1 cellular context compared by ENCODE assay signal in the genomic region with DNA sequence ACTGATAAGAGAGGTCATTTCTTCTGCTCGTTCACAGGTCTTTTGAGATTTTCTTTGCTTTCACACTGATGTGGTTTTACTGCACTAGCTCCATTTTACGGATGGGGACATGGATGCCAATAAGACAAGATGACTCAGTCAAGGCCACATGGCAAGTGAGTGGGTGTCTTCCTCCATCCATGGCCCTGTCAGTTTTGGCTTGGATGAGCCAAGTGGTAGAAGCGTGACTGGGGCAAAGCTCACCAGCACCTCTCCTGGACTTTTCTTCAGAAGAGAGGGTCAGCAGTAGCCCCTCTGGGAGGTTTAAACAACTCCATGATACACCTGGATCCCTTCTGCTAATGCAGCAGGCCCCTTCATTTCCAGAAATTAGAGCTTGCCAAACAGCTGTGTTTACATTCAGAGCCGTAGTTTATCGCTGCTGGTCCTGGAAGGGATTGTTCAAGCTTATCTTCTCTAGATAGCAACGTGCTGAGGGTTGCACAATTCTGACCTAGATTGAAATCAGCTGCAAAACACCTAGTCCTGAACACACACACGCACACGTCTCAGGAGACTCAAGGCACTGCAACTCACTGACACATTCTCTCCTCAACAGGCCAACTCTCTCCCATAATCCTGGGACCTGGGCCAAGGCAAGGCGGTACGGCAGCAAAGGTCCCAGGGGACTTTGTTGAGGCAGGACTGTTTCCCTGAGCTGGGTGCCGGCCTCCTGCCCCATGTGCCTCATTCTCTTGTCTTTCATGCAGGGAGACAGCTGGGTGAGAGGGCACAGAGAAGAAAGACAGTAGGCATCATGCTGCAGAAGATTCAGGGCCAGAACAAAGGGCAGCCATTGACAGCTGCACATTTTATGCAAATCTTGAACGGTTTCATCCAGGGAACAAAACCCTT.
A peak's percentile ranks its signal among the peaks of the same experiment; 100 is the strongest.
TF ChIP-seq lines count a peak whose summit lies in the region.

No MANE protein-coding gene starts in this region.

TF ChIP-seq in K562, 482 proteins besides CTCF, POLR2A, EP300 and RAD21 (continued from another document):
- TF ChIP-seq, protein P1, sequence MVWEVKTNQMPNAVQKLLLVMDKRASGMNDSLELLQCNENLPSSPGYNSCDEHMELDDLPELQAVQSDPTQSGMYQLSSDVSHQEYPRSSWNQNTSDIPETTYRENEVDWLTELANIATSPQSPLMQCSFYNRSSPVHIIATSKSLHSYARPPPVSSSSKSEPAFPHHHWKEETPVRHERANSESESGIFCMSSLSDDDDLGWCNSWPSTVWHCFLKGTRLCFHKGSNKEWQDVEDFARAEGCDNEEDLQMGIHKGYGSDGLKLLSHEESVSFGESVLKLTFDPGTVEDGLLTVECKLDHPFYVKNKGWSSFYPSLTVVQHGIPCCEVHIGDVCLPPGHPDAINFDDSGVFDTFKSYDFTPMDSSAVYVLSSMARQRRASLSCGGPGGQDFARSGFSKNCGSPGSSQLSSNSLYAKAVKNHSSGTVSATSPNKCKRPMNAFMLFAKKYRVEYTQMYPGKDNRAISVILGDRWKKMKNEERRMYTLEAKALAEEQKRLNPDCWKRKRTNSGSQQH (CRISPR knock-in tag; IDR thresholded peaks at IDR 0.05), result no peak
- TF ChIP-seq DACH1 (IDR thresholded peaks at IDR 0.05; ENCODE audit: partially characterized antibody) (peak; percentile 42), ZNF316 (IDR thresholded peaks at IDR 0.05) (peak; percentile 55), ZBTB7A (IDR thresholded peaks at IDR 0.05; ENCODE audit: borderline replicate concordance, control insufficient read depth, low read depth, low read length) (no peak), NFIX (CRISPR knock-in tag; IDR thresholded peaks at IDR 0.05; ENCODE audit: low read depth) (no peak), HDAC2 (IDR thresholded peaks at IDR 0.05) (no peak), FOXA3 (CRISPR knock-in tag; conservative IDR thresholded peaks at IDR 0.05 in 1 of 2, IDR thresholded peaks at IDR 0.05 in 1 of 2) (peak; percentile 94 to 99; a peak in 3 of 4 replicates), XRCC5 (IDR thresholded peaks at IDR 0.05; ENCODE audit: low read depth, low read length) (no peak), SREBF2 (CRISPR knock-in tag; IDR thresholded peaks at IDR 0.05) (no peak), POLR3A (IDR thresholded peaks at IDR 0.05; ENCODE audit: borderline replicate concordance, extremely low read depth, insufficient read depth, insufficient read length) (no peak), MYNN (IDR thresholded peaks at IDR 0.05) (peak; percentile 64; the same call in 1 of the 2 replicates), MYNN (CRISPR knock-in tag; IDR thresholded peaks at IDR 0.05) (no peak), KHSRP (IDR thresholded peaks at IDR 0.05) (no peak), POLR2AphosphoS5 (IDR thresholded peaks at IDR 0.05; ENCODE audit: control insufficient read depth, insufficient read depth, low read depth, low read length) (peak; percentile 40; the same call in 1 of the 2 replicates), ZNF77 (CRISPR knock-in tag; IDR thresholded peaks at IDR 0.05) (no peak), TCF7 (IDR thresholded peaks at IDR 0.05; ENCODE audit: borderline replicate concordance) (no peak), BRF1 (IDR thresholded peaks at IDR 0.05; ENCODE audit: borderline replicate concordance, extremely low read depth, insufficient read length) (no peak), ZNF778 (CRISPR knock-in tag; IDR thresholded peaks at IDR 0.05) (no peak)
- TF ChIP-seq, protein P2, sequence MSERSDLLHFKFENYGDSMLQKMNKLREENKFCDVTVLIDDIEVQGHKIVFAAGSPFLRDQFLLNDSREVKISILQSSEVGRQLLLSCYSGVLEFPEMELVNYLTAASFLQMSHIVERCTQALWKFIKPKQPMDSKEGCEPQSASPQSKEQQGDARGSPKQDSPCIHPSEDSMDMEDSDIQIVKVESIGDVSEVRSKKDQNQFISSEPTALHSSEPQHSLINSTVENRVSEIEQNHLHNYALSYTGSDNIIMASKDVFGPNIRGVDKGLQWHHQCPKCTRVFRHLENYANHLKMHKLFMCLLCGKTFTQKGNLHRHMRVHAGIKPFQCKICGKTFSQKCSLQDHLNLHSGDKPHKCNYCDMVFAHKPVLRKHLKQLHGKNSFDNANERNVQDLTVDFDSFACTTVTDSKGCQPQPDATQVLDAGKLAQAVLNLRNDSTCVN (CRISPR knock-in tag; IDR thresholded peaks at IDR 0.05), result no peak
- TF ChIP-seq, protein P3, sequence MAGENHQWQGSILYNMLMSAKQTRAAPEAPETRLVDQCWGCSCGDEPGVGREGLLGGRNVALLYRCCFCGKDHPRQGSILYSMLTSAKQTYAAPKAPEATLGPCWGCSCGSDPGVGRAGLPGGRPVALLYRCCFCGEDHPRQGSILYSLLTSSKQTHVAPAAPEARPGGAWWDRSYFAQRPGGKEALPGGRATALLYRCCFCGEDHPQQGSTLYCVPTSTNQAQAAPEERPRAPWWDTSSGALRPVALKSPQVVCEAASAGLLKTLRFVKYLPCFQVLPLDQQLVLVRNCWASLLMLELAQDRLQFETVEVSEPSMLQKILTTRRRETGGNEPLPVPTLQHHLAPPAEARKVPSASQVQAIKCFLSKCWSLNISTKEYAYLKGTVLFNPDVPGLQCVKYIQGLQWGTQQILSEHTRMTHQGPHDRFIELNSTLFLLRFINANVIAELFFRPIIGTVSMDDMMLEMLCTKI (IDR thresholded peaks at IDR 0.05; ENCODE audit: partially characterized antibody), result no peak
- TF ChIP-seq, protein P4, sequence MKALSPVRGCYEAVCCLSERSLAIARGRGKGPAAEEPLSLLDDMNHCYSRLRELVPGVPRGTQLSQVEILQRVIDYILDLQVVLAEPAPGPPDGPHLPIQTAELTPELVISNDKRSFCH (CRISPR knock-in tag; IDR thresholded peaks at IDR 0.05), result no peak
- TF ChIP-seq, protein P4 (tag; IDR thresholded peaks at IDR 0.05), result no peak
TF ChIP-seq in K562: peak in this region for 91.
